8 cellular contexts compared by ENCODE assay signal in genomic region chr10:89301721-89302445, GRCh38. TPM values are rescaled to one million over a fixed set of nuclear protein-coding genes. Genes with fewer than 3 reads are reported as not detected.
A peak's percentile ranks its signal among the peaks of the same experiment; 100 is the strongest.
DNase-seq lines count a peak whose midpoint lies in the region; ATAC-seq, FAIRE-seq and TF ChIP-seq lines count a peak whose summit lies in the region.

Gene IFIT2 (plus strand): TSS chr10:89302046. CDS start chr10:89302124, 78 bp downstream.

- WGBS in adipose tissue, 3 donors: 1 to 2% (median 2%) methylated on average over 10 of the region's 10 CpGs
- whole genome bisulfite sequencing in sigmoid colon, 2 donors: 1 to 2% methylated on average over 10 of the region's 10 CpGs

- CTCF ChIA-PET in PC-9 (lab: Charles Lee): interaction anchor here (0.7 kb wide), 1 partner anchor 115 kb away, joined by 9 read pairs; no protein-coding TSS in a partner anchor

- no peaks in the 10 kb centered on the region for H3K9me2 ChIP-seq in PC-9 (ENCODE audit: insufficient read depth)

- peaks cover 12% of the 10 kb centered on the region; the same call in 1 of the 2 replicates for H3F3A ChIP-seq in PC-9 (ENCODE audit: insufficient read depth, low read depth)

- peak within 1 kb of the TSS; percentile 77 for H3K4me2 ChIP-seq in PC-9

- ATAC-seq in GM19372 (IDR thresholded peaks at IDR 0.05; ENCODE audit: low read depth, unreplicated experiment) (peak; percentile 74), HG03442 (IDR thresholded peaks at IDR 0.05; ENCODE audit: unreplicated experiment) (peak; percentile 58), left ventricle myocardium superior (peak; percentile 86)

- H3K27me3 ChIP-seq in PC-9 (ENCODE audit: insufficient read depth, low read depth): no peaks in the 10 kb centered on the region
- no peaks in the 10 kb centered on the region for H3K27me3 ChIP-seq in sigmoid colon

- TF ChIP-seq POLR2A in sigmoid colon (IDR thresholded peaks at IDR 0.05): no peak

- H3K36me3 ChIP-seq in PC-9 (ENCODE audit: low read depth) (peaks cover 6% of the 10 kb centered on the region; the same call in 1 of the 2 replicates), sigmoid colon (peaks cover 0 to 9% (median 3%) of the 10 kb centered on the region in 4 donors)

- intact Hi-C loops in PC-9 (cut with micrococcal nuclease; ENCODE audit: unreplicated experiment): no loop called here
- intact Hi-C loops in left ventricle myocardium superior (cut with micrococcal nuclease): no loop called here
- intact Hi-C loops in sigmoid colon (cut with DNase I): loop anchor here (2.0 kb wide), 1 partner anchor 25 kb away; the partner anchor contains the start of gene IFIT3

- BruUV-seq in PC-9 (replicated peaks; lab: Mats Ljungman, UMichigan): TSS peak; percentile 62

- POLR2A ChIA-PET in PC-9 (lab: Charles Lee; ENCODE audit: unreplicated experiment): interaction anchor here (0.5 to 0.7 kb wide), 4 partner anchors 23 to 384 kb away, joined by 3 to 4 read pairs (median 4); partner anchors contain the start of gene IFIT3

- no peak for FAIRE-seq in D721Med (lab: Jason Lieb, UNC)

- TF ChIP-seq EP300 in sigmoid colon (IDR thresholded peaks at IDR 0.05): peak in 3 of 4 donors; percentile 24 to 61 (median 38)

- DNase-seq in DMS 273 treated with DMSO at 0.1 percent for 48 hours (lab: John Stamatoyannopoulos, UW): peak; percentile 20
- DNase-seq in PC-9: peak in 1 of 2 experiments; percentile 65
- DNase-seq in left ventricle myocardium superior: peak; percentile 35
- DNase-seq in sigmoid colon: no peak
- DNase-seq in D721Med (ENCODE audit: insufficient read length, low spot score): no peak

- H3K4me3 ChIP-seq in PC-9: peak within 1 kb of the TSS; percentile 59
- H3K4me3 ChIP-seq in sigmoid colon: peak within 1 kb of the TSS; percentile 39 to 51 (median 48)

- peak within 1 kb of the TSS; percentile 79 for H2AFZ ChIP-seq in PC-9

- H3K9me3 ChIP-seq in PC-9 (ENCODE audit: insufficient read depth, low read depth) (no peaks in the 10 kb centered on the region; the same call in 1 of the 2 replicates), sigmoid colon (no peaks in the 10 kb centered on the region)

- H3K27ac ChIP-seq in PC-9 (peak within 1 kb of the TSS; percentile 89), adipose tissue (ENCODE audit: low read depth, low read length) (peak within 1 kb of the TSS; percentile 61), sigmoid colon (peak within 1 kb of the TSS; percentile 84 to 92 (median 87))

- H3K4me1 ChIP-seq in PC-9 (replicated peaks; ENCODE audit: insufficient read depth) (peaks cover 37% of the 10 kb centered on the region), sigmoid colon (peaks cover 0 to 38% (median 34%) of the 10 kb centered on the region in 4 donors)

- no peaks in the 10 kb centered on the region for H4K20me1 ChIP-seq in PC-9 (ENCODE audit: insufficient read depth)

- TF ChIP-seq CTCF in PC-9 (conservative IDR thresholded peaks at IDR 0.05): no peak
- no peak for TF ChIP-seq CTCF in sigmoid colon (IDR thresholded peaks at IDR 0.05)
- TF ChIP-seq CTCF in D721Med (IDR thresholded peaks at IDR 0.05; ENCODE audit: insufficient read depth, missing control alignments): no peak

- no peaks in the 10 kb centered on the region for H3K79me2 ChIP-seq in PC-9 (ENCODE audit: low read depth)

RNA-seq across cellular contexts. Expression of gene IFIT2, which starts in this region (rescaled TPM):
- total RNA-seq in PC-9 (2021) (3.6 and 4.4 TPM in 2 replicates), left ventricle myocardium superior (7.0 TPM), sigmoid colon (1 to 10 TPM; 2.0 to 6.8 (median 3.2) TPM)
- polyA plus RNA-seq in adipose tissue (1 to 10 TPM; 2.1 to 5.3 (median 2.5) TPM), sigmoid colon (10 to 100 TPM in 1 of 3 donors, 1 to 10 TPM in 2; 3.9 to 13.9 (median 6.6) TPM)

Comparison
In these comparisons a context has a peak if more than half of its experiments do, and no peak if none do; other contexts are left out.
1. DNase-seq: peak in DMS 273 treated with DMSO at 0.1 percent for 48 hours (single experiment) and left ventricle myocardium superior (single experiment); none in sigmoid colon (single experiment) and D721Med (single experiment).
2. Peak in every context shown above with its lines, with median percentiles within 50 percentile points of each other: ATAC-seq and H3K27ac ChIP-seq.